In the genomic region with DNA sequence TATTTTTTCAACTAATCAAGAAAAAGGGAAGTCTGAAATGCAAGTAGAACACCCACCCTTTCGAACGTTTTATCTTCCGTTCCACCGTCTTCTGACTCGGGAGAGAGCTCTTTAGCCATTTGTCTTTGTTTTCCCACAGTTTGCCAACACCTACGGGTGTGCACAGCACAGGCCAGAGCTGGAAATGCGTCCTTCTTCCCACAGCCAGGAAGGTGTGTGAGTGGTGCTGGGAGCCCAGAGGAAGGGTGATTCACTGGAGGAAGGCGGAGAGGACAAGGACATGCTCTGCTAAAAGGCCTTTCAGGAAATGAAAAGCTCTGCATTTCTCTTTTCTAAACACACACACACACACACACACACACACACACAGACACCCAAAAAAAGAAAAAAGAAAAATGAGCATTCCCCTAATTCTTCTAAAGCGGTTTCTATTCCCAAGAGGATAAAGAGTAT, we compare ENCODE assay signal across 8 cellular contexts. TPM values are rescaled to one million over a fixed set of nuclear protein-coding genes. Genes with fewer than 3 reads are reported as not detected.
DNase-seq lines count a peak whose midpoint lies in the region; ATAC-seq and TF ChIP-seq lines count a peak whose summit lies in the region.
"Had no signal": no experiment of that assay in that cellular context is flagged by ENCODE, and none has a peak within 500 bp of the region (broad histone marks: within the 10 kb centered on the region; RNA-seq: fewer than 3 reads in every experiment).

No MANE protein-coding gene starts in this region.

- H3K36me3 ChIP-seq in left lung (peaks cover 0 to 8% of the 10 kb centered on the region in 2 donors), transverse colon (no peaks in the 10 kb centered on the region)

- H3K36me3 Mint-ChIP-seq in chondrocyte (ENCODE audit: low read depth), result peaks cover 7% of the 10 kb centered on the region

- in situ Hi-C loops in transverse colon (cut with MboI; ENCODE audit: low pct_ligation_motif_present in 1 of 4, low pct_unique_long_range_greater_than_20kb in 1 of 4, low sequenced_read_pairs in 3 of 4), result no loop called here

- TF ChIP-seq CTCF in chondrocyte (IDR thresholded peaks at IDR 0.05) (no peak), left lung (IDR thresholded peaks at IDR 0.05) (no peak), transverse colon (IDR thresholded peaks at IDR 0.05) (no peak)

- H3K9me3 ChIP-seq in left lung, result no peaks in the 10 kb centered on the region
- H3K9me3 ChIP-seq in transverse colon, result no peaks in the 10 kb centered on the region

- no peaks in the 10 kb centered on the region for H3K27me3 ChIP-seq in left lung
- H3K27me3 ChIP-seq in transverse colon, result no peaks in the 10 kb centered on the region

- H3K4me3 ChIP-seq in left lung (no peak overlapping the region), transverse colon (no peak overlapping the region)

- H3K9me3 Mint-ChIP-seq in chondrocyte (ENCODE audit: low read depth), result no peaks in the 10 kb centered on the region

- ATAC-seq in left lung (peak; percentile 89), GM18519 (IDR thresholded peaks at IDR 0.05; ENCODE audit: low FRiP score, unreplicated experiment) (no peak)

- H3K27ac Mint-ChIP-seq in chondrocyte (ENCODE audit: unreplicated experiment), result peak overlapping the region; percentile 98

- H3K27me3 Mint-ChIP-seq in chondrocyte (ENCODE audit: low read depth), result no peaks in the 10 kb centered on the region

- no peak for TF ChIP-seq POLR2A in transverse colon (IDR thresholded peaks at IDR 0.05)

- H3K27ac ChIP-seq in left lung, result peak overlapping the region; percentile 67 to 75
- H3K27ac ChIP-seq in transverse colon, result peak overlapping the region in 2 of 4 donors; percentile 38 to 57

- intact Hi-C loops in left lung (cut with DNase I) (no loop called here), transverse colon (cut with DNase I; ENCODE audit: low total_unique reads) (no loop called here)

- DNase-seq in LHCN-M2 (ENCODE audit: low read depth), result peak; percentile 47
- no peak for DNase-seq in chondrocyte (ENCODE audit: low spot score)
- DNase-seq in left lung, result no peak
- peak; percentile 29 for DNase-seq in transverse colon
- DNase-seq in T-helper 2 cell, result no peak
- DNase-seq in central memory CD4-positive, alpha-beta T cell, result no peak
- DNase-seq: activated gamma-delta T cell had no signal

- WGBS in transverse colon (ENCODE audit: low coverage in 1 of 2), 2 donors, result 65 to 69% methylated on average over 6 to 9 of the region's 9 CpGs

- H3K4me3 Mint-ChIP-seq in chondrocyte (ENCODE audit: unreplicated experiment), result peak overlapping the region; percentile 55

- no peak for TF ChIP-seq EP300 in transverse colon (IDR thresholded peaks at IDR 0.05; ENCODE audit: low read depth)

- peaks cover 57% of the 10 kb centered on the region for H3K4me1 Mint-ChIP-seq in chondrocyte (ENCODE audit: low read depth)

- H3K4me1 ChIP-seq in left lung, result peaks cover 0 to 4% of the 10 kb centered on the region in 2 donors
- H3K4me1 ChIP-seq in transverse colon, result peaks cover 0 to 14% (median 2%) of the 10 kb centered on the region in 4 donors

RNA-seq across cellular contexts. Expression of gene ENDOD1, which starts 18.5 kb away (rescaled TPM):
- total RNA-seq in LHCN-M2 (2014; rRNA removed), result 26.8 and 30.0 TPM in 2 replicates
- 12.0 TPM for polyA plus RNA-seq in LHCN-M2 (2012)
- 48.0 to 71.1 TPM (median 67.9 TPM) in 3 replicates for total RNA-seq in chondrocyte
- total RNA-seq in left lung, result 10 to 100 TPM; 26.1 to 31.2 TPM
- total RNA-seq in transverse colon, result 10 to 100 TPM; 36.4 to 86.2 (median 73.2) TPM

RNA-seq across cellular contexts. Expression of gene SRSF8, which starts 41.5 kb away (rescaled TPM):
- total RNA-seq in LHCN-M2 (2014; rRNA removed) (16.2 and 17.0 TPM in 2 replicates), chondrocyte (45.2 to 48.6 TPM (median 45.5 TPM) in 3 replicates), left lung (10 to 100 TPM; 27.5 to 41.7 TPM), transverse colon (10 to 100 TPM; 28.5 to 37.8 (median 33.3) TPM)
- polyA plus RNA-seq in LHCN-M2 (2012), result 11.3 TPM

RNA-seq across cellular contexts. Expression of gene KDM4F, which starts 59.0 kb away (rescaled TPM):
- total RNA-seq in LHCN-M2 (2014; rRNA removed) (not detected in 2 replicates), chondrocyte (not detected in 3 replicates), left lung (not detected), transverse colon (not detected)
- not detected for polyA plus RNA-seq in LHCN-M2 (2012)

Comparison
In these comparisons a context has a peak if more than half of its experiments do, and no peak if none do; other contexts are left out.
1. DNase-seq: peak in LHCN-M2 (single experiment) and transverse colon (single experiment); none in chondrocyte (single experiment), left lung (0 of 2), T-helper 2 cell (0 of 5) and central memory CD4-positive, alpha-beta T cell (single experiment).